In the genomic region with DNA sequence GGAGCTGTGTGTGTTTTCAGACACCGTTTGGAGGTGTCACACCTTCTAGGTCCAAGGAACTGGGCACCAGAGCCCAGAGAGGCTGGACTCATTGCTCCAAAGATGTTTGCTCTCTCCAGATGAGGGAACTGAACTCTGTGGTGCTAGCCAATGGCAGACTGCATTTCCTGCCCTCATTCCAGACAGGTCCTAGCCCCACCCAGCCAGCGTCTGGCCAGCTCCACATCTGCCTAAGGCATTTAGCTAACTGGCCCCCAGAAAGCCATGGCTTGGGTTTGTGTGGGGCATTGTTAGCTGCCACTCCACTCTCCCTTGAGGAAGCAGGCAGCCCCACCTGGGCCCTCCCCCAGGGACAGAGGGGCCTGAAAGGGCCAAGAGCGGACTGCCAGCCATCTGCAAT, we compare ENCODE assay signal across 1 cellular context.
TF ChIP-seq lines count a peak whose summit lies in the region.

No MANE protein-coding gene starts in this region.

TF ChIP-seq in SK-N-SH, 30 proteins besides CTCF, POLR2A, EP300 and RAD21 (continued from another document):
- TF ChIP-seq CHD2 (IDR thresholded peaks at IDR 0.05; ENCODE audit: low read length, partially characterized antibody), result no peak
- TF ChIP-seq YY1 (IDR thresholded peaks at IDR 0.05; ENCODE audit: low read depth), result no peak
- TF ChIP-seq RXRA (IDR thresholded peaks at IDR 0.05; ENCODE audit: borderline replicate concordance, low read depth), result no peak
- TF ChIP-seq MXI1 (IDR thresholded peaks at IDR 0.05; ENCODE audit: low read depth, low read length), result no peak
